ENCODE assay signal across 8 cellular contexts in the genomic region with DNA sequence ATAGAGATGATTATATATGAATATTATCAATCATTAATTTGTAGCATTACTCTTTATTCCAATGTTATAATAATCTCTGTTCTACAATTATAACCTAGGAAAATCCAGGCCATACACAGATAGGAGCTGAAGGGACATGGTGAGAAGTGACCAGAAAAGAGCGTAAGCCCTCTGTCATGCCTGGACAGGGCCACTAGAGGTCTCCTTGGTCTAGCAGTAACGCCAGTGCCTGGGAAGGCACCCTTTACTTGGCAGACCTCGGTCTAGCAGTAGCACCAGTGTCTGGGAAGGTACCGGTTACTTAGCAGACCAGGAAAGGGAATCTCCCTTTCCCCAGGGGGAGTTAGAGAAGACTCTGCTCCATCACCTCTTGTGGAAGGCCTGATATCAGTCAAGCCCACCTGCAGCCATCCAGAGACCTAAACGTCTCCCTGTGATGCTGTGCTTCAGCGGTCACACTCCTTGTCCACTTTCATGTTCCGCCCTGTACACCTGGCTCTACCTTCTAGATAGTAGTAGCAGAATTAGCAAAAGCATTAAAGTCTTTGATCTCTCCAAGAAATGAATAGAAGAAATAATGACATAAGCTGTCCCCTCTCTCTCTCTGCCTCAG.
DNase-seq lines count a peak whose midpoint lies in the region; ATAC-seq and TF ChIP-seq lines count a peak whose summit lies in the region.

No MANE protein-coding gene starts in this region.

- no peaks in the 10 kb centered on the region for H3K9me3 ChIP-seq in SK-N-MC (ENCODE audit: low read depth, low read length)

- peak; percentile 63 for DNase-seq in NCI-H748 (lab: John Stamatoyannopoulos, UW; ENCODE audit: unreplicated experiment)
- no peak for DNase-seq in NCI-H748 treated with DMSO at 0.1 percent for 48 hours (lab: John Stamatoyannopoulos, UW)
- DNase-seq in SK-N-MC (ENCODE audit: low read depth, low spot score) = peak; percentile 5
- DNase-seq in fibroblast of pulmonary artery (ENCODE audit: low read depth) = peak; percentile 69
- no peak for DNase-seq in retinal pigment epithelial cell (ENCODE audit: low read depth)
- DNase-seq in HPDE6-E6E7 (ENCODE audit: extremely low spot score) = no peak

- TF ChIP-seq CTCF in fibroblast of pulmonary artery (IDR thresholded peaks at IDR 0.05; ENCODE audit: low read length, missing control alignments) = peak; percentile 84
- TF ChIP-seq CTCF in retinal pigment epithelial cell (conservative IDR thresholded peaks at IDR 0.05; ENCODE audit: low read depth, low read length) = peak; percentile 66

- no peak overlapping the region for H3K4me3 ChIP-seq in SK-N-MC
- H3K4me3 ChIP-seq in fibroblast of pulmonary artery (replicated peaks; ENCODE audit: low read depth, low read length) = no peak overlapping the region
- H3K4me3 ChIP-seq in retinal pigment epithelial cell (ENCODE audit: low read length) = no peak overlapping the region

- ATAC-seq in GM21526 (IDR thresholded peaks at IDR 0.05; ENCODE audit: low FRiP score, unreplicated experiment) (peak; percentile 98), HG03558 (IDR thresholded peaks at IDR 0.05; ENCODE audit: extremely low read depth, unreplicated experiment) (peak; percentile 85)

- no peaks in the 10 kb centered on the region for H3K36me3 ChIP-seq in SK-N-MC (ENCODE audit: insufficient read depth, low read length)

- H3K9ac ChIP-seq in SK-N-MC (ENCODE audit: insufficient read length) = no peak overlapping the region

- H3K27ac ChIP-seq in SK-N-MC = no peak overlapping the region

Comparison
In these comparisons a context has a peak if more than half of its experiments do, and no peak if none do; other contexts are left out.
1. DNase-seq: peak in NCI-H748 (single experiment), SK-N-MC (single experiment) and fibroblast of pulmonary artery (single experiment); none in NCI-H748 treated with DMSO at 0.1 percent for 48 hours (single experiment), retinal pigment epithelial cell (single experiment) and HPDE6-E6E7 (single experiment).